In the genomic region with DNA sequence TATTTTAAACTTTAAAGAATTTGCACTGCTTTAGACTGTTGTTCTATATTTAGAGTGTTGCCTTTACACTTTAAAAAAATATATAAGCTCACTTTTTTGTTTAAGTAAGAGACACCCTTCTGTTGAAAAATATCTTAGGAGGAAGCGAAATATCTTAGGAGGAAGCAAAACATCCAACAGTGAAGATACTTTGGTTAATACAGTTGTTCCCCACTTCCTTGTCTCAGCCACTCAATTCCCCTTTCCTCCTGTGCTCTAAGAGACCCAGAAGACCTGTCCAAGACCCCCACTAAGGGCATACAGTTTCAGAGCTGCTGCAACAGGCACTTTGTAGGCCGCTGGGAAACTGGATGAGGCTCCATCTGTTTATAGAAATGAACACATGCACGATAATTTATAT, we compare ENCODE assay signal across 15 cellular contexts. TPM values are rescaled to one million over a fixed set of nuclear protein-coding genes. Genes with fewer than 3 reads are reported as not detected.
DNase-seq lines count a peak whose midpoint lies in the region; ATAC-seq, FAIRE-seq and TF ChIP-seq lines count a peak whose summit lies in the region.
"Had no signal": no experiment of that assay in that cellular context is flagged by ENCODE, and none has a peak within 500 bp of the region (broad histone marks: within the 10 kb centered on the region; RNA-seq: fewer than 3 reads in every experiment).

No MANE protein-coding gene starts in this region.

- no peak overlapping the region for H3K4me3 ChIP-seq in endodermal cell (ENCODE audit: low read length)
- H3K4me3 ChIP-seq: gastrocnemius medialis had no signal

- no peak for TF ChIP-seq CTCF in endodermal cell (conservative IDR thresholded peaks at IDR 0.05)

- H3K4me3 Mint-ChIP-seq in naive B cell (peak overlapping the region; percentile 21 to 85 (median 50)), endodermal cell (no peak overlapping the region)
- H3K4me3 Mint-ChIP-seq: type B pancreatic cell had no signal

- H3K9me3 Mint-ChIP-seq in naive B cell (peaks cover 0 to 9% (median 0%) of the 10 kb centered on the region in 7 donors), endodermal cell (no peaks in the 10 kb centered on the region)
- H3K9me3 Mint-ChIP-seq: type B pancreatic cell had no signal

- peak; percentile 73 for DNase-seq in CD1c-positive myeloid dendritic cell (ENCODE audit: extremely low spot score)
- DNase-seq in NOMO-1 treated with DMSO at 0.1 percent for 48 hours (lab: John Stamatoyannopoulos, UW; ENCODE audit: unreplicated experiment) = peak; percentile 89
- peak; percentile 23 for DNase-seq in naive B cell
- no peak for DNase-seq in RCC 7860 (ENCODE audit: low spot score)
- DNase-seq in NK-92 treated with Interleukin-12 subunit alpha and Interleukin-12 subunit beta, amount 100 ng/mL, for 24 hours (lab: John Stamatoyannopoulos, UW) = no peak
- DNase-seq in NCI-H2227 treated with DMSO at 0.1 percent for 48 hours (lab: John Stamatoyannopoulos, UW) = no peak
- DNase-seq in endodermal cell = no peak
- DNase-seq: gastrocnemius medialis; right cardiac atrium; SHP77; stimulated activated CD4-positive, alpha-beta T cell treated with anti-CD3 and anti-CD28 coated beads, Interleukin-2, amount 100 ng/mL, for 48 hours; T-helper 9 cell had no signal

- H3K27ac Mint-ChIP-seq in naive B cell (peak overlapping the region; percentile 20 to 94 (median 73)), endodermal cell (no peak overlapping the region)
- H3K27ac Mint-ChIP-seq: type B pancreatic cell had no signal

- no peak overlapping the region for H3K27ac ChIP-seq in endodermal cell (ENCODE audit: low read depth, low read length)
- H3K27ac ChIP-seq: gastrocnemius medialis had no signal

- H3K36me3 Mint-ChIP-seq in naive B cell (peaks cover 4 to 5% of the 10 kb centered on the region in 2 donors), endodermal cell (ENCODE audit: low read depth) (no peaks in the 10 kb centered on the region)

- H3K4me1 Mint-ChIP-seq in naive B cell = peaks cover 50 to 73% (median 71%) of the 10 kb centered on the region in 3 donors
- H3K4me1 Mint-ChIP-seq in endodermal cell = peaks cover 11% of the 10 kb centered on the region

- ATAC-seq in GM21825 (IDR thresholded peaks at IDR 0.05; ENCODE audit: unreplicated experiment) (peak; percentile 34), naive B cell (ENCODE audit: low read depth in 2 of 2) (peak; percentile 68 to 75)
- ATAC-seq: gastrocnemius medialis, right cardiac atrium had no signal

- H3K36me3 ChIP-seq in endodermal cell (ENCODE audit: control insufficient read depth, insufficient read depth, low read length) = no peaks in the 10 kb centered on the region
- H3K36me3 ChIP-seq: gastrocnemius medialis had no signal

- WGBS in endodermal cell (ENCODE audit: insufficient coverage in 1 of 2, insufficient read length in 1 of 2), 2 experiments = 95% methylated on average over 3 of the region's 3 CpGs; no CpG with 5 or more reads in 1 of the 2 experiments

- H3K9ac ChIP-seq in endodermal cell (ENCODE audit: extremely low read depth, low read length, poor library complexity, severe bottlenecking) = no peak overlapping the region

- no peak for FAIRE-seq in RCC 7860 (lab: Jason Lieb, UNC)

- no peaks in the 10 kb centered on the region for H3K4me1 ChIP-seq in endodermal cell (ENCODE audit: control insufficient read depth, insufficient read depth, low read length)

- H3K9me3 ChIP-seq in endodermal cell (ENCODE audit: control insufficient read depth, low read length) = no peaks in the 10 kb centered on the region
- H3K9me3 ChIP-seq: gastrocnemius medialis had no signal

- H3K27me3 ChIP-seq in endodermal cell (ENCODE audit: control insufficient read depth, insufficient read depth, low read length, poor library complexity, severe bottlenecking) = no peaks in the 10 kb centered on the region
- H3K27me3 ChIP-seq: gastrocnemius medialis had no signal

- H3K27me3 Mint-ChIP-seq in naive B cell (no peaks in the 10 kb centered on the region), endodermal cell (ENCODE audit: insufficient read depth) (peaks cover 83% of the 10 kb centered on the region)
- H3K27me3 Mint-ChIP-seq: type B pancreatic cell had no signal

RNA-seq across cellular contexts. Expression of gene SERPINB8, which starts 5.8 kb away (rescaled TPM):
- 10 to 100 TPM; 22.9 to 35.8 (median 29.9) TPM for polyA plus RNA-seq in naive B cell (ENCODE audit: low read depth in 6 of 6)
- total RNA-seq in endodermal cell = under 1 TPM; 0.13 to 0.86 TPM
- polyA plus RNA-seq in endodermal cell (2013, experiment 1 of 2) = 1.4 TPM
- polyA plus RNA-seq in endodermal cell (2013, experiment 2 of 2) = 1.7 TPM

RNA-seq across cellular contexts. Expression of gene HMSD, which starts 26.5 kb away (rescaled TPM):
- not detected for polyA plus RNA-seq in naive B cell (ENCODE audit: low read depth in 6 of 6)
- total RNA-seq in endodermal cell = 1 to 10 TPM in 1 of 2 donors, under 1 TPM in 1; 0.70 to 5.5 TPM
- 4.9 TPM for polyA plus RNA-seq in endodermal cell (2013, experiment 1 of 2)
- 0.83 TPM for polyA plus RNA-seq in endodermal cell (2013, experiment 2 of 2)
- total RNA-seq: gastrocnemius medialis had no signal
- polyA plus RNA-seq: neural cell had no signal

Comparison
In these comparisons a context has a peak if more than half of its experiments do, and no peak if none do; other contexts are left out.
1. DNase-seq: peak in CD1c-positive myeloid dendritic cell (single experiment), NOMO-1 treated with DMSO at 0.1 percent for 48 hours (single experiment) and naive B cell (single experiment); none in RCC 7860 (single experiment), NK-92 treated with Interleukin-12 subunit alpha and Interleukin-12 subunit beta, amount 100 ng/mL, for 24 hours (single experiment), NCI-H2227 treated with DMSO at 0.1 percent for 48 hours (single experiment) and endodermal cell (single experiment).